In genomic region chr12:11767029-11767724, GRCh38 we compare ENCODE assay signal across 1 cellular context.
TF ChIP-seq lines count a peak whose summit lies in the region.

No MANE protein-coding gene starts in this region.

TF ChIP-seq in IMR-90, 13 proteins besides CTCF, POLR2A, EP300 and RAD21:
- TF ChIP-seq MXI1 (IDR thresholded peaks at IDR 0.05; ENCODE audit: borderline replicate concordance, low read depth, low read length) (no peak), BHLHE40 (IDR thresholded peaks at IDR 0.05; ENCODE audit: low read depth, low read length) (no peak), RCOR1 (IDR thresholded peaks at IDR 0.05; ENCODE audit: insufficient replicate concordance, low read length) (no peak), CEBPB (IDR thresholded peaks at IDR 0.05; ENCODE audit: low read depth, low read length) (no peak), SMC3 (IDR thresholded peaks at IDR 0.05; ENCODE audit: low read depth, low read length) (no peak), MAZ (IDR thresholded peaks at IDR 0.05; ENCODE audit: borderline replicate concordance, low read depth, low read length) (no peak), ELK1 (IDR thresholded peaks at IDR 0.05; ENCODE audit: borderline replicate concordance, low read depth, low read length) (no peak), MAFK (IDR thresholded peaks at IDR 0.05; ENCODE audit: low read depth, low read length) (no peak), NFE2L2 (IDR thresholded peaks at IDR 0.05; ENCODE audit: low read depth, low read length) (no peak), CHD1 (IDR thresholded peaks at IDR 0.05; ENCODE audit: low read depth, low read length) (no peak), USF2 (IDR thresholded peaks at IDR 0.05; ENCODE audit: low read depth, low read length) (no peak), RFX5 (IDR thresholded peaks at IDR 0.05; ENCODE audit: low read depth, low read length) (no peak), FOS (IDR thresholded peaks at IDR 0.05; ENCODE audit: low read depth, low read length) (no peak)
TF ChIP-seq in IMR-90: peak in this region for 0.
